In the genomic region with DNA sequence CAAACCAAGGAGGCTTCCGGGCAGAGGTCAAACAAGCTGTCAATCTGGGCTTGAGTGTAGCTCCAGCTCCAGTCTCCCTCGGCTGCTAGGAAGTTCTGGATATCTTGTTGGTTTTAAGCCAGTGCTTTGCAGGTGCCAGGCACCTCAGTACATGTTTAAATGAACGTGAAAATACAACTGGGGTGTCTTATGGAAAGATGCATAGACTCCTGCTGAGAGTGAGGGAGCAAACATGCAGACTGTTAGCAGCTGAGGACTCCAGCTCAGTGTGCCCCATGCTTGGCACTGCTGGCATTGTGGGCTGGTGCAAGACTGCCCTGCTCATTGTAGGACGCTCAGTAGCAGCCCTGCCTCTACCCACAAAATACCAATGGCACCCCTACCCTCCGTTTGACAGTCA, we compare ENCODE assay signal across 17 cellular contexts. TPM values are rescaled to one million over a fixed set of nuclear protein-coding genes. Genes with fewer than 3 reads are reported as not detected.
DNase-seq lines count a peak whose midpoint lies in the region; ATAC-seq, FAIRE-seq and TF ChIP-seq lines count a peak whose summit lies in the region.
"Had no signal": no experiment of that assay in that cellular context is flagged by ENCODE, and none has a peak within 500 bp of the region (broad histone marks: within the 10 kb centered on the region; RNA-seq: fewer than 3 reads in every experiment).

No MANE protein-coding gene starts in this region.

- H3K9me3 ChIP-seq in right atrium auricular region (no peaks in the 10 kb centered on the region), pancreas (no peaks in the 10 kb centered on the region)

- H3K27ac ChIP-seq in right atrium auricular region (no peak overlapping the region), RWPE1 (peak overlapping the region; percentile 76), pancreas (no peak overlapping the region)
- H3K27ac ChIP-seq: 22Rv1; BLaER1 treated with 17β-estradiol and CSF1 and Interleukin-3, amounts not matched to agents 10 nM and 100 nM; GM23248 had no signal

- H3K4me1 ChIP-seq in right atrium auricular region, result no peaks in the 10 kb centered on the region
- H3K4me1 ChIP-seq in pancreas, result no peaks in the 10 kb centered on the region

- H3K4me3 ChIP-seq in right atrium auricular region, result no peak overlapping the region
- no peak overlapping the region for H3K4me3 ChIP-seq in pancreas
- H3K4me3 ChIP-seq: BLaER1 treated with 17β-estradiol and CSF1 and Interleukin-3, amounts not matched to agents 10 nM and 100 nM; GM23248 had no signal

- POLR2A ChIA-PET in RWPE1 (lab: Yijun Ruan, JAX; ENCODE audit: low non-redundant PET), result interaction anchor here (0.6 kb wide), 1 partner anchor 84 kb away, joined by 3 read pairs; no protein-coding TSS in a partner anchor

- CTCF ChIA-PET in RWPE1 (lab: Yijun Ruan, JAX), result interaction anchor here (0.5 to 1.0 kb wide), 2 partner anchors 52 to 383 kb away, joined by 3 read pairs; no protein-coding TSS in a partner anchor

- H3K27me3 ChIP-seq in right atrium auricular region (no peaks in the 10 kb centered on the region), pancreas (no peaks in the 10 kb centered on the region)
- H3K27me3 ChIP-seq: BLaER1 treated with 17β-estradiol and CSF1 and Interleukin-3, amounts not matched to agents 10 nM and 100 nM had no signal

- DNase-seq in right atrium auricular region (ENCODE audit: low spot score) (peak; percentile 18), cardiac septum (ENCODE audit: low spot score) (no peak), RWPE1 (ENCODE audit: low spot score) (no peak), islet precursor cell (peak; percentile 36), ureter (ENCODE audit: low spot score) (peak; percentile 31), 8988T (no peak), pancreas (no peak), NCI-H1048 (lab: John Stamatoyannopoulos, UW) (no peak)
- DNase-seq: Calu3; CD8-positive, alpha-beta T cell; DMS79 treated with DMSO at 0.1 percent for 48 hours; GF-D8; GM23248 had no signal

- no peak for FAIRE-seq in pancreas (lab: Jason Lieb, UNC)
- FAIRE-seq: GM19239 had no signal

- intact Hi-C loops in cardiac septum (cut with DNase I) (no loop called here), pancreas (cut with DNase I) (no loop called here)

- no peak for ATAC-seq in pancreas
- ATAC-seq: CD8-positive, alpha-beta T cell; HCT116 had no signal

- TF ChIP-seq CTCF in right atrium auricular region (IDR thresholded peaks at IDR 0.05) (no peak), RWPE1 (conservative IDR thresholded peaks at IDR 0.05; ENCODE audit: low read depth) (no peak), pancreas (IDR thresholded peaks at IDR 0.05) (no peak)

- H3K36me3 ChIP-seq in right atrium auricular region, result peaks cover 29% of the 10 kb centered on the region
- H3K36me3 ChIP-seq in pancreas, result peaks cover 0 to 9% (median 7%) of the 10 kb centered on the region in 3 donors

- 78 to 84% methylated on average over 5 of the region's 5 CpGs for WGBS in pancreas, 2 donors

RNA-seq across cellular contexts. Expression of a gene that starts 28.5 kb away (rescaled TPM):
- 10 to 100 TPM in 1 of 2 donors, 1 to 10 TPM in 1; 8.6 to 11.2 TPM for total RNA-seq in right atrium auricular region
- total RNA-seq in cardiac septum, result 11.3 TPM
- total RNA-seq in ureter, result 35.6 TPM
- total RNA-seq in pancreas, result 10 to 100 TPM in 5 of 6 donors, 1 to 10 TPM in 1; 9.1 to 16.7 (median 13.7) TPM
- polyA plus RNA-seq in pancreas, result 10 to 100 TPM; 50.7 to 62.4 TPM

RNA-seq across cellular contexts. Expression of a gene that starts 28.5 kb away (rescaled TPM):
- under 1 TPM; 0.20 to 0.33 TPM for total RNA-seq in right atrium auricular region
- total RNA-seq in cardiac septum, result 0.83 TPM
- total RNA-seq in ureter, result 3.8 TPM
- 1 to 10 TPM in 2 of 6 donors, under 1 TPM in 4; 0.20 to 1.2 (median 0.89) TPM for total RNA-seq in pancreas
- polyA plus RNA-seq in pancreas, result 1 to 10 TPM; 1.4 to 2.9 TPM

RNA-seq across cellular contexts. Expression of a gene that starts 55.6 kb away (rescaled TPM):
- total RNA-seq in right atrium auricular region (10 to 100 TPM; 49.9 to 54.7 TPM), cardiac septum (56.6 TPM), ureter (45.0 TPM), pancreas (10 to 100 TPM; 14.1 to 34.6 (median 19.9) TPM)
- 10 to 100 TPM; 23.8 to 39.8 TPM for polyA plus RNA-seq in pancreas

Comparison
In these comparisons a context has a peak if more than half of its experiments do, and no peak if none do; other contexts are left out.
1. DNase-seq: peak in right atrium auricular region (single experiment), islet precursor cell (single experiment) and ureter (single experiment); none in cardiac septum (single experiment), RWPE1 (single experiment), 8988T (single experiment), pancreas (0 of 6) and NCI-H1048 (single experiment).